Comparison of ENCODE assay signal across 25 cellular contexts in the genomic region with DNA sequence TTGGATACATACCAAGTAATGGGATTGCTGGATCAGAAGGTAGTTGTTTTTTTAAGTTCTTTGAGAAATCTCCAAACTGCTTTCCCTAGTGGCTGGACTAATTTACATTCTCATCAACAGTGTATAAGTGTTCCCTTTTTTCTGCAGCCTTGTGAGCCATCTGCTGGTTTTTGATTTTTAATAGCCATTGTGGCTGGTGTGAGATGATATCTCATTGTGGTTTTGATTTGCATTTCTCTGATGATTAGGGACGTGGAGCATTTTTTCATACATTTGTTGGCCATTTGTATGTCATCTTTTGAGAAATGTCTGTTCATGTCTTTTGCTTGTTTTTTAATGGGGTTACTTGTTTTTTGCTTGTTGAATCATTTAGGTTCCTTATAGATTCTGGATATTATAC. TPM values are rescaled to one million over a fixed set of nuclear protein-coding genes. Genes with fewer than 3 reads are reported as not detected.
DNase-seq lines count a peak whose midpoint lies in the region; ATAC-seq, FAIRE-seq and TF ChIP-seq lines count a peak whose summit lies in the region.
"Had no signal": no experiment of that assay in that cellular context is flagged by ENCODE, and none has a peak within 500 bp of the region (broad histone marks: within the 10 kb centered on the region; RNA-seq: fewer than 3 reads in every experiment).

No MANE protein-coding gene starts in this region.

- no peaks in the 10 kb centered on the region for H3K27me3 ChIP-seq in Loucy (ENCODE audit: insufficient read depth, low read length, poor library complexity, severe bottlenecking)
- H3K27me3 ChIP-seq: esophagus muscularis mucosa, gastroesophageal sphincter, left lung had no signal

- no peak for FAIRE-seq in HTR-8/SVneo (lab: Jason Lieb, UNC)
- FAIRE-seq: TTC549 had no signal

- peaks cover 2% of the 10 kb centered on the region for H3K9me3 Mint-ChIP-seq in activated CD4-positive, alpha-beta T cell treated with anti-CD3 and anti-CD28 coated beads for 36 hours (ENCODE audit: low read depth)
- peaks cover 0 to 2% (median 0%) of the 10 kb centered on the region in 7 donors for H3K9me3 Mint-ChIP-seq in naive B cell
- H3K9me3 Mint-ChIP-seq: endodermal cell had no signal

- no peak overlapping the region for H3K4me2 ChIP-seq in Loucy (ENCODE audit: low read depth, low read length, poor library complexity, severe bottlenecking)

- no peaks in the 10 kb centered on the region for H3K27me3 Mint-ChIP-seq in activated CD4-positive, alpha-beta T cell treated with anti-CD3 and anti-CD28 coated beads for 36 hours
- no peaks in the 10 kb centered on the region for H3K27me3 Mint-ChIP-seq in naive B cell
- H3K27me3 Mint-ChIP-seq: activated naive CD8-positive, alpha-beta T cell had no signal

- H3K36me3 ChIP-seq in Loucy (ENCODE audit: insufficient read depth, low read length), result peaks cover 48% of the 10 kb centered on the region; the same call in 1 of the 2 replicates

- H4K20me1 ChIP-seq in Loucy (ENCODE audit: insufficient read depth, low read length, poor library complexity, severe bottlenecking), result peaks cover 84% of the 10 kb centered on the region

- H3K36me3 Mint-ChIP-seq in activated CD4-positive, alpha-beta T cell treated with anti-CD3 and anti-CD28 coated beads for 36 hours (ENCODE audit: low read depth), result peaks cover 53% of the 10 kb centered on the region
- H3K36me3 Mint-ChIP-seq in naive B cell, result peaks cover 12 to 19% of the 10 kb centered on the region in 2 donors

- intact Hi-C loops in activated CD4-positive, alpha-beta T cell treated with anti-CD3 and anti-CD28 coated beads for 36 hours (cut with DNase I, micrococcal nuclease), result no loop called here
- intact Hi-C loops in posterior vena cava (cut with DNase I), result no loop called here

- POLR2A ChIA-PET in activated CD4-positive, alpha-beta T cell treated with anti-CD3 and anti-CD28 coated beads for 36 hours (lab: Charles Lee), result no interaction called here

- CTCF ChIA-PET in activated CD4-positive, alpha-beta T cell treated with anti-CD3 and anti-CD28 coated beads for 36 hours (lab: Charles Lee), result no interaction called here

- H3K9me3 ChIP-seq in Loucy (ENCODE audit: insufficient read depth, low read depth, low read length), result no peaks in the 10 kb centered on the region
- H3K9me3 ChIP-seq: esophagus muscularis mucosa, gastroesophageal sphincter, left lung had no signal

- H3K9me2 ChIP-seq in Loucy (replicated peaks; ENCODE audit: low read depth, low read length), result no peaks in the 10 kb centered on the region

- peaks cover 45% of the 10 kb centered on the region for H3K4me1 Mint-ChIP-seq in activated CD4-positive, alpha-beta T cell treated with anti-CD3 and anti-CD28 coated beads for 36 hours
- peaks cover 44 to 69% (median 62%) of the 10 kb centered on the region in 3 donors for H3K4me1 Mint-ChIP-seq in naive B cell

- H3K27ac Mint-ChIP-seq in activated CD4-positive, alpha-beta T cell treated with anti-CD3 and anti-CD28 coated beads for 36 hours, result peak overlapping the region; percentile 2
- H3K27ac Mint-ChIP-seq in naive B cell, result peak overlapping the region in 1 of 6 donors; percentile 69
- H3K27ac Mint-ChIP-seq: activated naive CD8-positive, alpha-beta T cell; endodermal cell had no signal

- H3F3A ChIP-seq in Loucy (ENCODE audit: low read depth), result no peaks in the 10 kb centered on the region

- peaks cover 11% of the 10 kb centered on the region for H3K4me1 ChIP-seq in Loucy (ENCODE audit: insufficient read depth, low read length, poor library complexity, severe bottlenecking)

- no peak overlapping the region for H2AFZ ChIP-seq in Loucy (ENCODE audit: low read length)

- DNase-seq in activated CD4-positive, alpha-beta T cell treated with anti-CD3 and anti-CD28 coated beads for 36 hours, result no peak
- no peak for DNase-seq in activated CD4-positive, alpha-beta T cell treated with anti-CD3 and anti-CD28 coated beads for 4 hours
- peak; percentile 22 for DNase-seq in RPMI7951 (ENCODE audit: low read depth)
- no peak for DNase-seq in naive B cell
- DNase-seq in posterior vena cava (ENCODE audit: low spot score), result no peak
- no peak for DNase-seq in HTR-8/SVneo (ENCODE audit: insufficient read length, low spot score)
- no peak for DNase-seq in hypothalamus (lab: John Stamatoyannopoulos, UW)
- DNase-seq: 8988T; activated CD4-positive, alpha-beta T cell treated with anti-CD3 and anti-CD28 coated beads for 48 hours; AML-193; aorta; endodermal cell; left lung; NCI-H1048; NCI-H187; NCI-H2227 treated with DMSO at 0.1 percent for 48 hours; NCI-H82; nucleus accumbens had no signal

- H3K4me3 Mint-ChIP-seq in activated CD4-positive, alpha-beta T cell treated with anti-CD3 and anti-CD28 coated beads for 36 hours, result no peak overlapping the region
- H3K4me3 Mint-ChIP-seq in naive B cell, result peak overlapping the region in 1 of 8 donors; percentile 40
- H3K4me3 Mint-ChIP-seq: activated naive CD8-positive, alpha-beta T cell; endodermal cell had no signal

- peak; percentile 24 for TF ChIP-seq CTCF in Loucy (conservative IDR thresholded peaks at IDR 0.05; ENCODE audit: low read length)

- no peak overlapping the region for H3K9ac ChIP-seq in Loucy (ENCODE audit: low read depth, low read length, poor library complexity, severe bottlenecking)

- H3K4me3 ChIP-seq in Loucy (ENCODE audit: low read length, poor library complexity, severe bottlenecking), result no peak overlapping the region
- H3K4me3 ChIP-seq: esophagus muscularis mucosa, gastroesophageal sphincter, left lung, skin epidermis had no signal

- no peak for ATAC-seq in activated CD4-positive, alpha-beta T cell treated with anti-CD3 and anti-CD28 coated beads for 36 hours
- ATAC-seq in naive B cell (ENCODE audit: low read depth in 2 of 2), result peak; percentile 48 to 54
- ATAC-seq: gastroesophageal sphincter, HCT116, left lung had no signal

- peaks cover 85% of the 10 kb centered on the region for H3K79me2 ChIP-seq in Loucy (ENCODE audit: insufficient read depth, low read length)

RNA-seq across cellular contexts. Expression of gene TOP1, which starts 34.8 kb away (rescaled TPM):
- 100 to 1,000 TPM; 111 to 124 TPM for total RNA-seq in activated CD4-positive, alpha-beta T cell treated with anti-CD3 and anti-CD28 coated beads for 36 hours
- total RNA-seq in RPMI7951 (2014; rRNA removed; shearing (Covaris generic)), result 15.6 and 18.5 TPM in 2 replicates
- polyA plus RNA-seq in naive B cell (ENCODE audit: low read depth in 6 of 6), result 10 to 100 TPM in 5 of 6 donors, 1 to 10 TPM in 1; 6.1 to 17.2 (median 13.6) TPM
- 10 to 100 TPM; 25.2 to 27.3 TPM for total RNA-seq in posterior vena cava
